In the genomic region with DNA sequence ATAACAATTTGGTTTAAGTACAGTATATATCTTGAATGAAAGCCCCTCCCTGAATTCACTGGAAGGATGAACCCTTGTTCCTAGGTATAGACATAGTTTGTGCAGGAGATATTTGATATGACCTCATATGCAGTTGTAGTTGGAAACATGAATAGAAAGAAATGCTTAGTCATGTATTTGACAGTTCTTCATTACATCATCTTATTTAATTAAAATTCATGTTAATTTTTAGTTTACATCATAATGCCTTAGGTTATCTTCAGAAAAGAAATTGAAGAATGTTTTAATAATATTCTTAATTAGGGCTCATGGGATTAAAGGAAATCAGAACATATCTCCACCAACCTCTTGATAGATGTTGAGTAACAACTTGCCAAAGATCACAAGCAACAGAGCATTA, we compare ENCODE assay signal across 3 cellular contexts.
TF ChIP-seq lines count a peak whose summit lies in the region.

No MANE protein-coding gene starts in this region.

TF ChIP-seq in A549, 52 proteins besides CTCF, POLR2A, EP300 and RAD21:
- no peak; the same call in 1 of the 2 replicates for TF ChIP-seq NFE2L2 (conservative IDR thresholded peaks at IDR 0.05; ENCODE audit: low read length)
- peak; percentile 78 for TF ChIP-seq MAFK (IDR thresholded peaks at IDR 0.05; ENCODE audit: partially characterized antibody)

TF ChIP-seq in IMR-90, 13 proteins besides CTCF, POLR2A, EP300 and RAD21:
- no peak for TF ChIP-seq FOS (IDR thresholded peaks at IDR 0.05; ENCODE audit: low read depth, low read length)
- no peak for TF ChIP-seq BHLHE40 (IDR thresholded peaks at IDR 0.05; ENCODE audit: low read depth, low read length)
- TF ChIP-seq MAFK (IDR thresholded peaks at IDR 0.05; ENCODE audit: low read depth, low read length): peak; percentile 68
- TF ChIP-seq CEBPB (IDR thresholded peaks at IDR 0.05; ENCODE audit: low read depth, low read length): no peak
- TF ChIP-seq MAZ (IDR thresholded peaks at IDR 0.05; ENCODE audit: borderline replicate concordance, low read depth, low read length): no peak
- TF ChIP-seq RCOR1 (IDR thresholded peaks at IDR 0.05; ENCODE audit: insufficient replicate concordance, low read length): no peak
- TF ChIP-seq MXI1 (IDR thresholded peaks at IDR 0.05; ENCODE audit: borderline replicate concordance, low read depth, low read length): no peak
- TF ChIP-seq, protein P1, sequence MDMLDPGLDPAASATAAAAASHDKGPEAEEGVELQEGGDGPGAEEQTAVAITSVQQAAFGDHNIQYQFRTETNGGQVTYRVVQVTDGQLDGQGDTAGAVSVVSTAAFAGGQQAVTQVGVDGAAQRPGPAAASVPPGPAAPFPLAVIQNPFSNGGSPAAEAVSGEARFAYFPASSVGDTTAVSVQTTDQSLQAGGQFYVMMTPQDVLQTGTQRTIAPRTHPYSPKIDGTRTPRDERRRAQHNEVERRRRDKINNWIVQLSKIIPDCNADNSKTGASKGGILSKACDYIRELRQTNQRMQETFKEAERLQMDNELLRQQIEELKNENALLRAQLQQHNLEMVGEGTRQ (IDR thresholded peaks at IDR 0.05; ENCODE audit: low read depth, low read length): no peak
- TF ChIP-seq, protein P2, sequence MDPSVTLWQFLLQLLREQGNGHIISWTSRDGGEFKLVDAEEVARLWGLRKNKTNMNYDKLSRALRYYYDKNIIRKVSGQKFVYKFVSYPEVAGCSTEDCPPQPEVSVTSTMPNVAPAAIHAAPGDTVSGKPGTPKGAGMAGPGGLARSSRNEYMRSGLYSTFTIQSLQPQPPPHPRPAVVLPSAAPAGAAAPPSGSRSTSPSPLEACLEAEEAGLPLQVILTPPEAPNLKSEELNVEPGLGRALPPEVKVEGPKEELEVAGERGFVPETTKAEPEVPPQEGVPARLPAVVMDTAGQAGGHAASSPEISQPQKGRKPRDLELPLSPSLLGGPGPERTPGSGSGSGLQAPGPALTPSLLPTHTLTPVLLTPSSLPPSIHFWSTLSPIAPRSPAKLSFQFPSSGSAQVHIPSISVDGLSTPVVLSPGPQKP (IDR thresholded peaks at IDR 0.05; ENCODE audit: borderline replicate concordance, low read depth, low read length): no peak
- TF ChIP-seq SMC3 (IDR thresholded peaks at IDR 0.05; ENCODE audit: low read depth, low read length): no peak
- TF ChIP-seq CHD1 (IDR thresholded peaks at IDR 0.05; ENCODE audit: low read depth, low read length): no peak
- no peak for TF ChIP-seq RFX5 (IDR thresholded peaks at IDR 0.05; ENCODE audit: low read depth, low read length)
- peak; percentile 74 for TF ChIP-seq NFE2L2 (IDR thresholded peaks at IDR 0.05; ENCODE audit: low read depth, low read length)

TF ChIP-seq in K562, 482 proteins besides CTCF, POLR2A, EP300 and RAD21 (continues in another document):
- TF ChIP-seq ZNF408 (CRISPR knock-in tag; IDR thresholded peaks at IDR 0.05; ENCODE audit: low read depth) (no peak), LCOR (CRISPR knock-in tag; IDR thresholded peaks at IDR 0.05) (no peak), ZSCAN29 (IDR thresholded peaks at IDR 0.05) (no peak), ZNF589 (CRISPR knock-in tag; IDR thresholded peaks at IDR 0.05; ENCODE audit: low read depth) (no peak), FOXM1 (IDR thresholded peaks at IDR 0.05; ENCODE audit: low read depth) (no peak), FOXM1 (CRISPR knock-in tag; IDR thresholded peaks at IDR 0.05; ENCODE audit: low read depth) (no peak), ATF1 (CRISPR knock-in tag; IDR thresholded peaks at IDR 0.05) (no peak), ATF1 (tag; IDR thresholded peaks at IDR 0.05) (peak; percentile 27; the same call in 1 of the 2 replicates), CBFB (CRISPR knock-in tag; IDR thresholded peaks at IDR 0.05) (no peak), NFRKB (IDR thresholded peaks at IDR 0.05; ENCODE audit: low read depth) (no peak), MAFF (IDR thresholded peaks at IDR 0.05; ENCODE audit: low read length) (peak; percentile 78; the same call in 1 of the 2 replicates), ZNF274 (IDR thresholded peaks at IDR 0.05; ENCODE audit: borderline replicate concordance, low read depth, low read length) (no peak), SIX5 (IDR thresholded peaks at IDR 0.05; ENCODE audit: borderline replicate concordance in 1 of 2, insufficient read depth in 1 of 2, low read depth in 1 of 2, low read length in 2 of 2) (no peak), MEIS2 (IDR thresholded peaks at IDR 0.05; ENCODE audit: partially characterized antibody) (peak; percentile 32), SNRNP70 (optimal IDR thresholded peaks at IDR 0.05; ENCODE audit: low read depth, low read length) (no peak), PTTG1 (tag; IDR thresholded peaks at IDR 0.05; ENCODE audit: low read depth) (no peak), MCM7 (IDR thresholded peaks at IDR 0.05) (no peak), KDM2B (CRISPR knock-in tag; IDR thresholded peaks at IDR 0.05) (no peak), HEY1 (CRISPR knock-in tag; IDR thresholded peaks at IDR 0.05; ENCODE audit: borderline replicate concordance) (no peak), ETV1 (tag; conservative IDR thresholded peaks at IDR 0.05; ENCODE audit: low read depth) (no peak), NCOR1 (IDR thresholded peaks at IDR 0.05) (0 out of 2 replicates have a peak, but pooled peaks have one; percentile 12), ZNF23 (CRISPR knock-in tag; IDR thresholded peaks at IDR 0.05) (no peak), MYBL2 (IDR thresholded peaks at IDR 0.05; ENCODE audit: low read depth) (no peak), MYBL2 (CRISPR knock-in tag; IDR thresholded peaks at IDR 0.05; ENCODE audit: borderline replicate concordance) (no peak), JUND (IDR thresholded peaks at IDR 0.05; ENCODE audit: borderline replicate concordance, low read depth, low read length) (no peak), JUND (tag; IDR thresholded peaks at IDR 0.05; ENCODE audit: borderline replicate concordance, low read depth, low read length) (peak; percentile 55; the same call in 2 of the 3 replicates), CEBPG (CRISPR knock-in tag; IDR thresholded peaks at IDR 0.05) (no peak), CEBPG (tag; conservative IDR thresholded peaks at IDR 0.05 in 1 of 2, IDR thresholded peaks at IDR 0.05 in 1 of 2) (peak in 1 of 2 experiments; percentile 52; a peak in 1 of 4 replicates)
- TF ChIP-seq, protein P3, sequence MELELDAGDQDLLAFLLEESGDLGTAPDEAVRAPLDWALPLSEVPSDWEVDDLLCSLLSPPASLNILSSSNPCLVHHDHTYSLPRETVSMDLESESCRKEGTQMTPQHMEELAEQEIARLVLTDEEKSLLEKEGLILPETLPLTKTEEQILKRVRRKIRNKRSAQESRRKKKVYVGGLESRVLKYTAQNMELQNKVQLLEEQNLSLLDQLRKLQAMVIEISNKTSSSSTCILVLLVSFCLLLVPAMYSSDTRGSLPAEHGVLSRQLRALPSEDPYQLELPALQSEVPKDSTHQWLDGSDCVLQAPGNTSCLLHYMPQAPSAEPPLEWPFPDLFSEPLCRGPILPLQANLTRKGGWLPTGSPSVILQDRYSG (tag; conservative IDR thresholded peaks at IDR 0.05; ENCODE audit: low read depth): no peak
- TF ChIP-seq, protein P4, sequence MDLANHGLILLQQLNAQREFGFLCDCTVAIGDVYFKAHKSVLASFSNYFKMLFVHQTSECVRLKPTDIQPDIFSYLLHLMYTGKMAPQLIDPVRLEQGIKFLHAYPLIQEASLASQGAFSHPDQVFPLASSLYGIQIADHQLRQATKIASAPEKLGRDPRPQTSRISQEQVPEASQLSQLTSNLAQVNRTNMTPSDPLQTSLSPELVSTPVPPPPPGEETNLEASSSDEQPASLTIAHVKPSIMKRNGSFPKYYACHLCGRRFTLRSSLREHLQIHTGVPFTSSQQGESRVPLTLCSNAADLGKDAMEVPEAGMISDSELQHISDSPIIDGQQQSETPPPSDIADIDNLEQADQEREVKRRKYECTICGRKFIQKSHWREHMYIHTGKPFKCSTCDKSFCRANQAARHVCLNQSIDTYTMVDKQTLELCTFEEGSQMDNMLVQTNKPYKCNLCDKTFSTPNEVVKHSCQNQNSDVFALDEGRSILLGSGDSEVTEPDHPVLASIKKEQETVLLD (IDR thresholded peaks at IDR 0.05): no peak
- TF ChIP-seq, protein P5, sequence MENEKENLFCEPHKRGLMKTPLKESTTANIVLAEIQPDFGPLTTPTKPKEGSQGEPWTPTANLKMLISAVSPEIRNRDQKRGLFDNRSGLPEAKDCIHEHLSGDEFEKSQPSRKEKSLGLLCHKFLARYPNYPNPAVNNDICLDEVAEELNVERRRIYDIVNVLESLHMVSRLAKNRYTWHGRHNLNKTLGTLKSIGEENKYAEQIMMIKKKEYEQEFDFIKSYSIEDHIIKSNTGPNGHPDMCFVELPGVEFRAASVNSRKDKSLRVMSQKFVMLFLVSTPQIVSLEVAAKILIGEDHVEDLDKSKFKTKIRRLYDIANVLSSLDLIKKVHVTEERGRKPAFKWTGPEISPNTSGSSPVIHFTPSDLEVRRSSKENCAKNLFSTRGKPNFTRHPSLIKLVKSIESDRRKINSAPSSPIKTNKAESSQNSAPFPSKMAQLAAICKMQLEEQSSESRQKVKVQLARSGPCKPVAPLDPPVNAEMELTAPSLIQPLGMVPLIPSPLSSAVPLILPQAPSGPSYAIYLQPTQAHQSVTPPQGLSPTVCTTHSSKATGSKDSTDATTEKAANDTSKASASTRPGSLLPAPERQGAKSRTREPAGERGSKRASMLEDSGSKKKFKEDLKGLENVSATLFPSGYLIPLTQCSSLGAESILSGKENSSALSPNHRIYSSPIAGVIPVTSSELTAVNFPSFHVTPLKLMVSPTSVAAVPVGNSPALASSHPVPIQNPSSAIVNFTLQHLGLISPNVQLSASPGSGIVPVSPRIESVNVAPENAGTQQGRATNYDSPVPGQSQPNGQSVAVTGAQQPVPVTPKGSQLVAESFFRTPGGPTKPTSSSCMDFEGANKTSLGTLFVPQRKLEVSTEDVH (IDR thresholded peaks at IDR 0.05; ENCODE audit: low read depth, partially characterized antibody): no peak
- TF ChIP-seq, protein P6, sequence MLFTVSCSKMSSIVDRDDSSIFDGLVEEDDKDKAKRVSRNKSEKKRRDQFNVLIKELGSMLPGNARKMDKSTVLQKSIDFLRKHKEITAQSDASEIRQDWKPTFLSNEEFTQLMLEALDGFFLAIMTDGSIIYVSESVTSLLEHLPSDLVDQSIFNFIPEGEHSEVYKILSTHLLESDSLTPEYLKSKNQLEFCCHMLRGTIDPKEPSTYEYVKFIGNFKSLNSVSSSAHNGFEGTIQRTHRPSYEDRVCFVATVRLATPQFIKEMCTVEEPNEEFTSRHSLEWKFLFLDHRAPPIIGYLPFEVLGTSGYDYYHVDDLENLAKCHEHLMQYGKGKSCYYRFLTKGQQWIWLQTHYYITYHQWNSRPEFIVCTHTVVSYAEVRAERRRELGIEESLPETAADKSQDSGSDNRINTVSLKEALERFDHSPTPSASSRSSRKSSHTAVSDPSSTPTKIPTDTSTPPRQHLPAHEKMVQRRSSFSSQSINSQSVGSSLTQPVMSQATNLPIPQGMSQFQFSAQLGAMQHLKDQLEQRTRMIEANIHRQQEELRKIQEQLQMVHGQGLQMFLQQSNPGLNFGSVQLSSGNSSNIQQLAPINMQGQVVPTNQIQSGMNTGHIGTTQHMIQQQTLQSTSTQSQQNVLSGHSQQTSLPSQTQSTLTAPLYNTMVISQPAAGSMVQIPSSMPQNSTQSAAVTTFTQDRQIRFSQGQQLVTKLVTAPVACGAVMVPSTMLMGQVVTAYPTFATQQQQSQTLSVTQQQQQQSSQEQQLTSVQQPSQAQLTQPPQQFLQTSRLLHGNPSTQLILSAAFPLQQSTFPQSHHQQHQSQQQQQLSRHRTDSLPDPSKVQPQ (CRISPR knock-in tag; IDR thresholded peaks at IDR 0.05; ENCODE audit: borderline replicate concordance): no peak
- TF ChIP-seq, protein P7, sequence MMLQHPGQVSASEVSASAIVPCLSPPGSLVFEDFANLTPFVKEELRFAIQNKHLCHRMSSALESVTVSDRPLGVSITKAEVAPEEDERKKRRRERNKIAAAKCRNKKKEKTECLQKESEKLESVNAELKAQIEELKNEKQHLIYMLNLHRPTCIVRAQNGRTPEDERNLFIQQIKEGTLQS (IDR thresholded peaks at IDR 0.05): peak; percentile 84
- TF ChIP-seq, protein P7 (CRISPR knock-in tag; conservative IDR thresholded peaks at IDR 0.05): no peak
- TF ChIP-seq, protein P8, sequence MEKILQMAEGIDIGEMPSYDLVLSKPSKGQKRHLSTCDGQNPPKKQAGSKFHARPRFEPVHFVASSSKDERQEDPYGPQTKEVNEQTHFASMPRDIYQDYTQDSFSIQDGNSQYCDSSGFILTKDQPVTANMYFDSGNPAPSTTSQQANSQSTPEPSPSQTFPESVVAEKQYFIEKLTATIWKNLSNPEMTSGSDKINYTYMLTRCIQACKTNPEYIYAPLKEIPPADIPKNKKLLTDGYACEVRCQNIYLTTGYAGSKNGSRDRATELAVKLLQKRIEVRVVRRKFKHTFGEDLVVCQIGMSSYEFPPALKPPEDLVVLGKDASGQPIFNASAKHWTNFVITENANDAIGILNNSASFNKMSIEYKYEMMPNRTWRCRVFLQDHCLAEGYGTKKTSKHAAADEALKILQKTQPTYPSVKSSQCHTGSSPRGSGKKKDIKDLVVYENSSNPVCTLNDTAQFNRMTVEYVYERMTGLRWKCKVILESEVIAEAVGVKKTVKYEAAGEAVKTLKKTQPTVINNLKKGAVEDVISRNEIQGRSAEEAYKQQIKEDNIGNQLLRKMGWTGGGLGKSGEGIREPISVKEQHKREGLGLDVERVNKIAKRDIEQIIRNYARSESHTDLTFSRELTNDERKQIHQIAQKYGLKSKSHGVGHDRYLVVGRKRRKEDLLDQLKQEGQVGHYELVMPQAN (IDR thresholded peaks at IDR 0.05; ENCODE audit: borderline replicate concordance): no peak
- TF ChIP-seq, protein P9, sequence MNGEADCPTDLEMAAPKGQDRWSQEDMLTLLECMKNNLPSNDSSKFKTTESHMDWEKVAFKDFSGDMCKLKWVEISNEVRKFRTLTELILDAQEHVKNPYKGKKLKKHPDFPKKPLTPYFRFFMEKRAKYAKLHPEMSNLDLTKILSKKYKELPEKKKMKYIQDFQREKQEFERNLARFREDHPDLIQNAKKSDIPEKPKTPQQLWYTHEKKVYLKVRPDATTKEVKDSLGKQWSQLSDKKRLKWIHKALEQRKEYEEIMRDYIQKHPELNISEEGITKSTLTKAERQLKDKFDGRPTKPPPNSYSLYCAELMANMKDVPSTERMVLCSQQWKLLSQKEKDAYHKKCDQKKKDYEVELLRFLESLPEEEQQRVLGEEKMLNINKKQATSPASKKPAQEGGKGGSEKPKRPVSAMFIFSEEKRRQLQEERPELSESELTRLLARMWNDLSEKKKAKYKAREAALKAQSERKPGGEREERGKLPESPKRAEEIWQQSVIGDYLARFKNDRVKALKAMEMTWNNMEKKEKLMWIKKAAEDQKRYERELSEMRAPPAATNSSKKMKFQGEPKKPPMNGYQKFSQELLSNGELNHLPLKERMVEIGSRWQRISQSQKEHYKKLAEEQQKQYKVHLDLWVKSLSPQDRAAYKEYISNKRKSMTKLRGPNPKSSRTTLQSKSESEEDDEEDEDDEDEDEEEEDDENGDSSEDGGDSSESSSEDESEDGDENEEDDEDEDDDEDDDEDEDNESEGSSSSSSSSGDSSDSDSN (IDR thresholded peaks at IDR 0.05; ENCODE audit: borderline replicate concordance in 1 of 2, low read depth in 2 of 2, low read length in 2 of 2): no peak
- TF ChIP-seq, protein P10, sequence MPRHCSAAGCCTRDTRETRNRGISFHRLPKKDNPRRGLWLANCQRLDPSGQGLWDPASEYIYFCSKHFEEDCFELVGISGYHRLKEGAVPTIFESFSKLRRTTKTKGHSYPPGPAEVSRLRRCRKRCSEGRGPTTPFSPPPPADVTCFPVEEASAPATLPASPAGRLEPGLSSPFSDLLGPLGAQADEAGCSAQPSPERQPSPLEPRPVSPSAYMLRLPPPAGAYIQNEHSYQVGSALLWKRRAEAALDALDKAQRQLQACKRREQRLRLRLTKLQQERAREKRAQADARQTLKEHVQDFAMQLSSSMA (CRISPR knock-in tag; IDR thresholded peaks at IDR 0.05): no peak
